Comparison of ENCODE assay signal across 10 cellular contexts in genomic region chr9:127183814-127184582, GRCh38.
DNase-seq lines count a peak whose midpoint lies in the region; ATAC-seq and TF ChIP-seq lines count a peak whose summit lies in the region.
"Had no signal": no experiment of that assay in that cellular context is flagged by ENCODE, and none has a peak within 500 bp of the region (broad histone marks: within the 10 kb centered on the region; RNA-seq: fewer than 3 reads in every experiment).

No MANE protein-coding gene starts in this region.

- no peak overlapping the region for H3K9ac ChIP-seq in smooth muscle cell (ENCODE audit: low read depth)

- POLR2A ChIA-PET in MCF 10A (lab: Yijun Ruan, JAX), result interaction anchor here (0.5 kb wide), 1 partner anchor 88 kb away, joined by 3 read pairs; no protein-coding TSS in a partner anchor

- H4K20me1 ChIP-seq in smooth muscle cell (ENCODE audit: low read depth), result no peaks in the 10 kb centered on the region

- H3K4me3 Mint-ChIP-seq in MCF 10A (ENCODE audit: unreplicated experiment), result no peak overlapping the region
- H3K4me3 Mint-ChIP-seq: nephron had no signal

- H3K4me1 Mint-ChIP-seq in MCF 10A (ENCODE audit: insufficient read depth, unreplicated experiment), result peaks cover 11% of the 10 kb centered on the region

- H3K4me3 ChIP-seq in heart right ventricle, result no peak overlapping the region
- no peak overlapping the region for H3K4me3 ChIP-seq in smooth muscle cell

- peaks cover 5% of the 10 kb centered on the region for H3K36me3 Mint-ChIP-seq in MCF 10A (ENCODE audit: insufficient read depth, unreplicated experiment)

- H3K9me3 ChIP-seq in heart right ventricle (no peaks in the 10 kb centered on the region), smooth muscle cell (replicated peaks; ENCODE audit: low read depth) (no peaks in the 10 kb centered on the region)

- H2AFZ ChIP-seq in smooth muscle cell (ENCODE audit: low read depth), result no peak overlapping the region

- no peak for TF ChIP-seq CTCF in heart right ventricle (IDR thresholded peaks at IDR 0.05)
- TF ChIP-seq CTCF in MCF 10A (IDR thresholded peaks at IDR 0.05; ENCODE audit: unreplicated experiment), result no peak
- no peak for TF ChIP-seq CTCF in smooth muscle cell (IDR thresholded peaks at IDR 0.05; ENCODE audit: borderline replicate concordance, insufficient read depth, poor library complexity, severe bottlenecking)

- H3F3A ChIP-seq in smooth muscle cell (ENCODE audit: low read depth), result no peaks in the 10 kb centered on the region

- WGBS in heart right ventricle, 2 donors, result 55 to 64% methylated on average over 17 of the region's 17 CpGs
- WGBS in smooth muscle cell (ENCODE audit: low lambda C conversion rate), result 87% methylated on average over 17 of the region's 17 CpGs

- no TSS peak for BruUV-seq in MCF 10A (replicated peaks; lab: Mats Ljungman, UMichigan)

- H3K27ac ChIP-seq in heart right ventricle, result peak overlapping the region; percentile 41 to 97 (median 88)
- H3K27ac ChIP-seq in substantia nigra (ENCODE audit: low read depth, low read length, poor library complexity, severe bottlenecking), result peak overlapping the region; percentile 50
- H3K27ac ChIP-seq in smooth muscle cell (ENCODE audit: low read depth), result no peak overlapping the region

- H3K4me1 ChIP-seq in heart right ventricle (peaks cover 26 to 83% (median 66%) of the 10 kb centered on the region in 9 donors), smooth muscle cell (ENCODE audit: low read depth) (no peaks in the 10 kb centered on the region)

- no peak overlapping the region for H3K4me2 ChIP-seq in smooth muscle cell

- H3K36me3 ChIP-seq in heart right ventricle (no peaks in the 10 kb centered on the region), smooth muscle cell (ENCODE audit: low read depth) (no peaks in the 10 kb centered on the region)

- peaks cover 17% of the 10 kb centered on the region for H3K27me3 Mint-ChIP-seq in MCF 10A (ENCODE audit: insufficient read depth, unreplicated experiment)

- ATAC-seq in GM18909 (IDR thresholded peaks at IDR 0.05; ENCODE audit: poor library complexity, unreplicated experiment) (peak; percentile 76), HG03521 (IDR thresholded peaks at IDR 0.05; ENCODE audit: unreplicated experiment) (peak; percentile 75), heart right ventricle (peak in 7 of 8 donors; percentile 1 to 53 (median 32))

- no peaks in the 10 kb centered on the region for H3K9me3 Mint-ChIP-seq in MCF 10A (ENCODE audit: unreplicated experiment)
- H3K9me3 Mint-ChIP-seq: nephron had no signal

- no peak overlapping the region for H3K27ac Mint-ChIP-seq in MCF 10A (ENCODE audit: low read depth, unreplicated experiment)

- CTCF ChIA-PET in MCF 10A (lab: Yijun Ruan, JAX), result interaction anchor here (0.6 to 0.7 kb wide), 2 partner anchors 16 to 149 kb away, joined by 3 read pairs; no protein-coding TSS in a partner anchor

- intact Hi-C loops in heart right ventricle (cut with DNase I) (loop anchor here in 1 of 10 donors (2.0 kb wide), 1 partner anchor 51 kb away; no protein-coding TSS in a partner anchor), MCF 10A (cut with micrococcal nuclease) (no loop called here)

- H3K27me3 ChIP-seq in heart right ventricle, result no peaks in the 10 kb centered on the region
- H3K27me3 ChIP-seq in smooth muscle cell (ENCODE audit: low read depth), result no peaks in the 10 kb centered on the region

- peak in 1 of 2 donors; percentile 58 for DNase-seq in heart right ventricle
- DNase-seq in substantia nigra (lab: John Stamatoyannopoulos, UW), result peak in 5 of 49 donors; percentile 27 to 52 (median 35)
- DNase-seq in RKO (ENCODE audit: low spot score), result no peak
- DNase-seq in NCI-H2196 treated with DMSO at 0.1 percent for 48 hours (lab: John Stamatoyannopoulos, UW; ENCODE audit: unreplicated experiment), result no peak
- no peak for DNase-seq in MCF 10A (ENCODE audit: unreplicated experiment)
- DNase-seq in smooth muscle cell (lab: John Stamatoyannopoulos, UW; ENCODE audit: unreplicated experiment), result no peak
- DNase-seq: MM.1S had no signal

- no peaks in the 10 kb centered on the region for H3K79me2 ChIP-seq in smooth muscle cell (ENCODE audit: low read depth)
